34 cellular contexts compared by ENCODE assay signal in genomic region chr6:1545654-1546053, GRCh38.
DNase-seq lines count a peak whose midpoint lies in the region; ATAC-seq, FAIRE-seq and TF ChIP-seq lines count a peak whose summit lies in the region.
"Had no signal": no experiment of that assay in that cellular context is flagged by ENCODE, and none has a peak within 500 bp of the region (broad histone marks: within the 10 kb centered on the region; RNA-seq: fewer than 3 reads in every experiment).

No MANE protein-coding gene starts in this region.

- no peak overlapping the region for H4K91ac ChIP-seq in neuronal stem cell (ENCODE audit: low read depth, low read length, poor library complexity)

- DNase-seq in kidney (peak; percentile 56), neural progenitor cell (ENCODE audit: low spot score) (no peak), neuronal stem cell (ENCODE audit: low spot score) (no peak), psoas muscle (no peak), NCI-H2029 (lab: John Stamatoyannopoulos, UW) (no peak)
- no peak for DNase-seq in CD8-positive, alpha-beta T cell
- DNase-seq: 8988T; ACHN; AML-193; BE2C; C1 segment of cervical spinal cord; Caco-2; Calu3; CD4-positive, alpha-beta memory T cell; CD4-positive, alpha-beta T cell; CD4-positive, CD25-positive, alpha-beta regulatory T cell; CD8-positive, alpha-beta memory T cell; COR-L47; DMS 273 treated with DMSO at 0.1 percent for 48 hours; DMS153; DMS53; DMS79; DMS79 treated with DMSO at 0.1 percent for 48 hours; DND-41; EL had no signal

- no peaks in the 10 kb centered on the region for H3K79me1 ChIP-seq in neuronal stem cell (ENCODE audit: low read depth, low read length)

- H3K4me3 ChIP-seq in kidney (ENCODE audit: low read length in 2 of 2) (no peak overlapping the region), neural progenitor cell (no peak overlapping the region), neuronal stem cell (ENCODE audit: low read length in 2 of 2) (no peak overlapping the region), psoas muscle (no peak overlapping the region)
- H3K4me3 ChIP-seq in CD8-positive, alpha-beta T cell (ENCODE audit: low read depth, low read length), result no peak overlapping the region
- H3K4me3 ChIP-seq: A549; BLaER1; BLaER1 treated with 17β-estradiol and CSF1 and Interleukin-3, amounts not matched to agents 10 nM and 100 nM had no signal

- H2BK12ac ChIP-seq in neuronal stem cell (ENCODE audit: low read length), result no peak overlapping the region

- H3K4me1 ChIP-seq in kidney (ENCODE audit: control insufficient read depth in 1 of 2, insufficient read depth in 1 of 2, low read depth in 1 of 2, low read length in 2 of 2) (no peaks in the 10 kb centered on the region), neural progenitor cell (no peaks in the 10 kb centered on the region), neuronal stem cell (ENCODE audit: control insufficient read depth in 2 of 2, insufficient read depth in 1 of 2, low read depth in 1 of 2, low read length in 2 of 2) (no peaks in the 10 kb centered on the region), psoas muscle (no peaks in the 10 kb centered on the region)
- no peaks in the 10 kb centered on the region for H3K4me1 ChIP-seq in CD8-positive, alpha-beta T cell (ENCODE audit: insufficient read depth, low read length)
- H3K4me1 ChIP-seq: A549; BE2C; BLaER1; BLaER1 treated with 17β-estradiol and CSF1 and Interleukin-3, amounts not matched to agents 10 nM and 100 nM; Caco-2 had no signal

- H3K27ac ChIP-seq in kidney (ENCODE audit: low read depth in 2 of 2, low read length in 2 of 2) (no peak overlapping the region), neural progenitor cell (no peak overlapping the region), neuronal stem cell (replicated peaks; ENCODE audit: low read length) (no peak overlapping the region), psoas muscle (no peak overlapping the region)
- H3K27ac ChIP-seq in CD8-positive, alpha-beta T cell (ENCODE audit: low read depth, low read length), result no peak overlapping the region
- H3K27ac ChIP-seq: 22Rv1; A549; BLaER1; BLaER1 treated with 17β-estradiol and CSF1 and Interleukin-3, amounts not matched to agents 10 nM and 100 nM; C4-2B had no signal

- H3K27me3 Mint-ChIP-seq in neural progenitor cell (ENCODE audit: insufficient read depth, low read depth), result peaks cover 7% of the 10 kb centered on the region
- peaks cover 8% of the 10 kb centered on the region for H3K27me3 Mint-ChIP-seq in CD8-positive, alpha-beta T cell (ENCODE audit: low read depth)
- H3K27me3 Mint-ChIP-seq: CD4-positive, alpha-beta memory T cell; CD4-positive, alpha-beta T cell had no signal

- no peak for TF ChIP-seq CTCF in kidney (IDR thresholded peaks at IDR 0.05; ENCODE audit: borderline replicate concordance, extremely low read depth, insufficient read depth)
- TF ChIP-seq CTCF in neural progenitor cell (IDR thresholded peaks at IDR 0.05), result no peak
- no peak for TF ChIP-seq CTCF in psoas muscle (IDR thresholded peaks at IDR 0.05)
- no peak for TF ChIP-seq CTCF in CD8-positive, alpha-beta T cell (IDR thresholded peaks at IDR 0.05)

- H3K4me2 ChIP-seq in neural progenitor cell (no peak overlapping the region), neuronal stem cell (ENCODE audit: insufficient read depth, low read length, poor library complexity, severe bottlenecking) (no peak overlapping the region)
- H3K4me2 ChIP-seq: A549; BLaER1; BLaER1 treated with 17β-estradiol and CSF1 and Interleukin-3, amounts not matched to agents 10 nM and 100 nM had no signal

- H3K27me3 ChIP-seq in neural progenitor cell, result no peaks in the 10 kb centered on the region
- H3K27me3 ChIP-seq in neuronal stem cell (ENCODE audit: control insufficient read depth in 3 of 3, insufficient read depth in 3 of 3, low read depth in 1 of 3, low read length in 3 of 3), result no peaks in the 10 kb centered on the region
- peaks cover 0 to 2% (median 0%) of the 10 kb centered on the region in 3 donors for H3K27me3 ChIP-seq in psoas muscle (ENCODE audit: insufficient read depth in 3 of 3, low read length in 2 of 3)
- no peaks in the 10 kb centered on the region for H3K27me3 ChIP-seq in CD8-positive, alpha-beta T cell (ENCODE audit: insufficient read depth, low read length)
- H3K27me3 ChIP-seq: BLaER1; BLaER1 treated with 17β-estradiol and CSF1 and Interleukin-3, amounts not matched to agents 10 nM and 100 nM had no signal

- no peak overlapping the region for H3K4me3 Mint-ChIP-seq in neural progenitor cell
- no peak overlapping the region for H3K4me3 Mint-ChIP-seq in CD8-positive, alpha-beta T cell
- H3K4me3 Mint-ChIP-seq: B cell; CD14-positive monocyte; CD4-positive, alpha-beta memory T cell; CD4-positive, alpha-beta T cell; CD4-positive, CD25-positive, alpha-beta regulatory T cell; CD8-positive, alpha-beta memory T cell had no signal

- H3K79me2 ChIP-seq in neural progenitor cell (ENCODE audit: low read depth), result no peaks in the 10 kb centered on the region

- WGBS in neuronal stem cell (ENCODE audit: extremely low coverage in 2 of 2, insufficient read length in 2 of 2, insufficient replicate concordance in 1 of 2), 2 donors, result no CpG with 5 or more reads among the region's 12 CpGs
- WGBS in psoas muscle, 3 donors, result 92 to 97% (median 96%) methylated on average over 12 of the region's 12 CpGs

- H2BK15ac ChIP-seq in neuronal stem cell (ENCODE audit: low read length), result no peak overlapping the region

- H3K4ac ChIP-seq in neuronal stem cell (ENCODE audit: low read length), result no peak overlapping the region

- no peaks in the 10 kb centered on the region for H3K36me3 Mint-ChIP-seq in neural progenitor cell
- H3K36me3 Mint-ChIP-seq in CD8-positive, alpha-beta T cell, result no peaks in the 10 kb centered on the region

- peaks cover 0 to 4% of the 10 kb centered on the region in 2 donors for H3K9me3 ChIP-seq in kidney (ENCODE audit: control insufficient read depth in 1 of 2, low read length in 2 of 2)
- no peaks in the 10 kb centered on the region for H3K9me3 ChIP-seq in neural progenitor cell (ENCODE audit: low read depth)
- peaks cover 0 to 2% of the 10 kb centered on the region in 2 donors for H3K9me3 ChIP-seq in neuronal stem cell (replicated peaks in 1 of 2; ENCODE audit: control insufficient read depth in 2 of 2, insufficient read depth in 1 of 2, low read depth in 1 of 2, low read length in 2 of 2)
- no peaks in the 10 kb centered on the region for H3K9me3 ChIP-seq in psoas muscle
- H3K9me3 ChIP-seq in CD8-positive, alpha-beta T cell (ENCODE audit: low read length), result no peaks in the 10 kb centered on the region
- H3K9me3 ChIP-seq: A549, BE2C, Caco-2 had no signal

- no peak for ATAC-seq in psoas muscle
- no peak for ATAC-seq in CD8-positive, alpha-beta T cell
- ATAC-seq: A549 had no signal

- H3K9me3 Mint-ChIP-seq in neural progenitor cell, result peaks cover 4% of the 10 kb centered on the region
- H3K9me3 Mint-ChIP-seq in CD8-positive, alpha-beta T cell, result peaks cover 2% of the 10 kb centered on the region

- POLR2A ChIA-PET in CD8-positive, alpha-beta T cell (lab: Charles Lee), result no interaction called here

- no peak overlapping the region for H3K23ac ChIP-seq in neuronal stem cell (ENCODE audit: low read depth, low read length, poor library complexity)

- no peaks in the 10 kb centered on the region for H3K36me3 ChIP-seq in kidney (ENCODE audit: control insufficient read depth in 1 of 2, insufficient read depth in 2 of 2, low read length in 2 of 2)
- no peaks in the 10 kb centered on the region for H3K36me3 ChIP-seq in neural progenitor cell
- H3K36me3 ChIP-seq in neuronal stem cell (replicated peaks in 1 of 2; ENCODE audit: control insufficient read depth in 2 of 2, insufficient read depth in 2 of 2, low read length in 2 of 2), result no peaks in the 10 kb centered on the region
- peaks cover 0 to 18% of the 10 kb centered on the region in 2 donors for H3K36me3 ChIP-seq in psoas muscle (ENCODE audit: insufficient read depth in 1 of 2, low read depth in 1 of 2)
- H3K36me3 ChIP-seq in CD8-positive, alpha-beta T cell (ENCODE audit: insufficient read depth, low read length), result no peaks in the 10 kb centered on the region
- H3K36me3 ChIP-seq: BE2C had no signal

- CTCF ChIA-PET in CD8-positive, alpha-beta T cell (lab: Charles Lee), result no interaction called here

- H3K14ac ChIP-seq in neuronal stem cell (ENCODE audit: low read length), result no peak overlapping the region

- no peaks in the 10 kb centered on the region for H4K20me1 ChIP-seq in neural progenitor cell (ENCODE audit: low read depth)
- H4K20me1 ChIP-seq: BLaER1; BLaER1 treated with 17β-estradiol and CSF1 and Interleukin-3, amounts not matched to agents 10 nM and 100 nM had no signal

- no peak overlapping the region for H2BK120ac ChIP-seq in neuronal stem cell (ENCODE audit: low read depth, low read length)

- H3K4me1 Mint-ChIP-seq in neural progenitor cell, result no peaks in the 10 kb centered on the region
- H3K4me1 Mint-ChIP-seq in CD8-positive, alpha-beta T cell (ENCODE audit: low read depth), result no peaks in the 10 kb centered on the region
- H3K4me1 Mint-ChIP-seq: B cell; CD14-positive monocyte; CD8-positive, alpha-beta memory T cell had no signal

- no peak overlapping the region for H4K8ac ChIP-seq in neuronal stem cell (ENCODE audit: low read depth, low read length)

- intact Hi-C loops in kidney (cut with DNase I) (no loop called here), psoas muscle (cut with DNase I) (no loop called here)
- intact Hi-C loops in CD8-positive, alpha-beta T cell (cut with DNase I, micrococcal nuclease), result no loop called here

- no peak for FAIRE-seq in kidney (lab: Jason Lieb, UNC)
- FAIRE-seq: A204.1, A549, D721Med had no signal

- H3F3A ChIP-seq in neural progenitor cell (ENCODE audit: low read depth), result no peaks in the 10 kb centered on the region

- no peak overlapping the region for H3K9ac ChIP-seq in kidney (ENCODE audit: low read length in 2 of 2)
- no peak overlapping the region for H3K9ac ChIP-seq in neural progenitor cell
- no peak overlapping the region for H3K9ac ChIP-seq in neuronal stem cell (ENCODE audit: low read depth, low read length, poor library complexity)
- H3K9ac ChIP-seq: BLaER1; BLaER1 treated with 17β-estradiol and CSF1 and Interleukin-3, amounts not matched to agents 10 nM and 100 nM had no signal

- no peak overlapping the region for H2AFZ ChIP-seq in neural progenitor cell (replicated peaks)
- no peak overlapping the region for H2AFZ ChIP-seq in neuronal stem cell (ENCODE audit: low read length)

- no peak overlapping the region for H2BK5ac ChIP-seq in neuronal stem cell (ENCODE audit: low read length)

- peak overlapping the region; percentile 63 for H3K27ac Mint-ChIP-seq in neural progenitor cell
- H3K27ac Mint-ChIP-seq in CD8-positive, alpha-beta T cell, result no peak overlapping the region
- H3K27ac Mint-ChIP-seq: B cell; CD14-positive monocyte; CD4-positive, alpha-beta T cell; CD4-positive, CD25-positive, alpha-beta regulatory T cell; CD8-positive, alpha-beta memory T cell had no signal

- H3K18ac ChIP-seq in neuronal stem cell (ENCODE audit: low read length), result peak overlapping the region; percentile 54

- H2AK5ac ChIP-seq in neuronal stem cell (ENCODE audit: low read depth, low read length), result no peak overlapping the region
